ENCODE assay signal across 13 cellular contexts in genomic region chr13:59413121-59413520, GRCh38.
A peak's percentile ranks its signal among the peaks of the same experiment; 100 is the strongest.
DNase-seq lines count a peak whose midpoint lies in the region; ATAC-seq and TF ChIP-seq lines count a peak whose summit lies in the region.
"Had no signal": no experiment of that assay in that cellular context is flagged by ENCODE, and none has a peak within 500 bp of the region (broad histone marks: within the 10 kb centered on the region; RNA-seq: fewer than 3 reads in every experiment).

No MANE protein-coding gene starts in this region.

- peaks cover 34% of the 10 kb centered on the region for H3K4me1 ChIP-seq in HUES48 (ENCODE audit: control insufficient read depth, insufficient read depth, low read length)
- H3K4me1 ChIP-seq in endodermal cell (ENCODE audit: control insufficient read depth, insufficient read depth, low read length) = peaks cover 7% of the 10 kb centered on the region

- no peaks in the 10 kb centered on the region for H3K27me3 Mint-ChIP-seq in endodermal cell (ENCODE audit: insufficient read depth)
- H3K27me3 Mint-ChIP-seq: activated naive CD4-positive, alpha-beta T cell treated with anti-CD3 and anti-CD28 coated beads, Interleukin-2, amount 10 ng/mL, durations not matched to agents 7 days and 5 days had no signal

- H3K9me3 ChIP-seq in HUES48 (ENCODE audit: control insufficient read depth, insufficient read depth, low read length) (no peaks in the 10 kb centered on the region), endodermal cell (ENCODE audit: control insufficient read depth, low read length) (peaks cover 11% of the 10 kb centered on the region)

- no peak overlapping the region for H3K4me3 Mint-ChIP-seq in endodermal cell
- H3K4me3 Mint-ChIP-seq: activated naive CD4-positive, alpha-beta T cell treated with anti-CD3 and anti-CD28 coated beads, Interleukin-2, amount 10 ng/mL, durations not matched to agents 7 days and 5 days; CD8-positive, alpha-beta memory T cell had no signal

- no peaks in the 10 kb centered on the region for H3K36me3 ChIP-seq in HUES48 (ENCODE audit: control insufficient read depth, insufficient read depth, low read length)
- no peaks in the 10 kb centered on the region for H3K36me3 ChIP-seq in brain microvascular endothelial cell (replicated peaks)
- no peaks in the 10 kb centered on the region for H3K36me3 ChIP-seq in endodermal cell (ENCODE audit: control insufficient read depth, insufficient read depth, low read length)

- H3K4me3 ChIP-seq in HUES48 (ENCODE audit: low read depth, low read length) (no peak overlapping the region), brain microvascular endothelial cell (ENCODE audit: low read depth, low read length) (no peak overlapping the region), endodermal cell (ENCODE audit: low read length) (no peak overlapping the region)
- H3K4me3 ChIP-seq: dorsolateral prefrontal cortex had no signal

- ATAC-seq in GM18519 (IDR thresholded peaks at IDR 0.05; ENCODE audit: low FRiP score, unreplicated experiment) (peak; percentile 93), HG02623 (IDR thresholded peaks at IDR 0.05; ENCODE audit: unreplicated experiment) (peak; percentile 91)
- no peak for ATAC-seq in stimulated activated naive CD8-positive, alpha-beta T cell treated with anti-CD3 and anti-CD28 coated beads, Interleukin-15, Interleukin-2, amounts not matched to agents 100 U/mL and 50 U/mL, for 24 hours

- H3K4me1 Mint-ChIP-seq in endodermal cell = peaks cover 52% of the 10 kb centered on the region
- H3K4me1 Mint-ChIP-seq: activated naive CD4-positive, alpha-beta T cell treated with anti-CD3 and anti-CD28 coated beads, Interleukin-2, amount 10 ng/mL, durations not matched to agents 7 days and 5 days; CD8-positive, alpha-beta memory T cell had no signal

- no peak for TF ChIP-seq CTCF in brain microvascular endothelial cell (IDR thresholded peaks at IDR 0.05; ENCODE audit: low read depth, low read length, missing control alignments)
- TF ChIP-seq CTCF in endodermal cell (conservative IDR thresholded peaks at IDR 0.05) = no peak

- in situ Hi-C loops in brain microvascular endothelial cell (cut with HindIII; ENCODE audit: low pct_ligation_motif_present, low sequenced_read_pairs) = no loop called here

- DNase-seq in brain microvascular endothelial cell = peak; percentile 5
- DNase-seq in NCI-H774 (lab: John Stamatoyannopoulos, UW) = no peak
- no peak for DNase-seq in activated CD4-positive, alpha-beta T cell treated with anti-CD3 and anti-CD28 coated beads, Interleukin-2, amount 50 U/mL, for 1 hour
- DNase-seq in endodermal cell = no peak
- DNase-seq in stimulated activated naive CD8-positive, alpha-beta T cell treated with anti-CD3 and anti-CD28 coated beads, Interleukin-15, Interleukin-2, amounts not matched to agents 100 U/mL and 50 U/mL, for 24 hours = no peak
- DNase-seq: activated CD4-positive, CD25-positive, alpha-beta regulatory T cell treated with anti-CD3 and anti-CD28 coated beads, Interleukin-2, amount 50 U/mL, for 72 hours; activated naive CD4-positive, alpha-beta T cell treated with anti-CD3 and anti-CD28 coated beads, Interleukin-2, amount 10 ng/mL, durations not matched to agents 7 days and 5 days; CD8-positive, alpha-beta memory T cell; dorsolateral prefrontal cortex; NCI-H146 had no signal

- H3K27me3 ChIP-seq in HUES48 (ENCODE audit: control insufficient read depth, insufficient read depth, low read length) (no peaks in the 10 kb centered on the region), brain microvascular endothelial cell (replicated peaks) (no peaks in the 10 kb centered on the region), endodermal cell (ENCODE audit: control insufficient read depth, insufficient read depth, low read length, poor library complexity, severe bottlenecking) (no peaks in the 10 kb centered on the region)

- peaks cover 13% of the 10 kb centered on the region for H3K9me3 Mint-ChIP-seq in endodermal cell
- H3K9me3 Mint-ChIP-seq: activated naive CD4-positive, alpha-beta T cell treated with anti-CD3 and anti-CD28 coated beads, Interleukin-2, amount 10 ng/mL, durations not matched to agents 7 days and 5 days had no signal

- no peak overlapping the region for H3K27ac Mint-ChIP-seq in endodermal cell
- H3K27ac Mint-ChIP-seq: activated naive CD4-positive, alpha-beta T cell treated with anti-CD3 and anti-CD28 coated beads, Interleukin-2, amount 10 ng/mL, durations not matched to agents 7 days and 5 days; CD8-positive, alpha-beta memory T cell had no signal

- H3K27ac ChIP-seq in HUES48 (ENCODE audit: low read depth, low read length) (peak overlapping the region; percentile 22), brain microvascular endothelial cell (no peak overlapping the region), endodermal cell (ENCODE audit: low read depth, low read length) (no peak overlapping the region)
- H3K27ac ChIP-seq: dorsolateral prefrontal cortex had no signal

- H3K36me3 Mint-ChIP-seq in endodermal cell (ENCODE audit: low read depth) = peaks cover 7% of the 10 kb centered on the region
- H3K36me3 Mint-ChIP-seq: activated naive CD4-positive, alpha-beta T cell treated with anti-CD3 and anti-CD28 coated beads, Interleukin-2, amount 10 ng/mL, durations not matched to agents 7 days and 5 days; CD8-positive, alpha-beta memory T cell had no signal

- H3K9ac ChIP-seq in HUES48 (ENCODE audit: low read depth, low read length) (no peak overlapping the region), endodermal cell (ENCODE audit: extremely low read depth, low read length, poor library complexity, severe bottlenecking) (no peak overlapping the region)
